19 cellular contexts compared by ENCODE assay signal in the genomic region with DNA sequence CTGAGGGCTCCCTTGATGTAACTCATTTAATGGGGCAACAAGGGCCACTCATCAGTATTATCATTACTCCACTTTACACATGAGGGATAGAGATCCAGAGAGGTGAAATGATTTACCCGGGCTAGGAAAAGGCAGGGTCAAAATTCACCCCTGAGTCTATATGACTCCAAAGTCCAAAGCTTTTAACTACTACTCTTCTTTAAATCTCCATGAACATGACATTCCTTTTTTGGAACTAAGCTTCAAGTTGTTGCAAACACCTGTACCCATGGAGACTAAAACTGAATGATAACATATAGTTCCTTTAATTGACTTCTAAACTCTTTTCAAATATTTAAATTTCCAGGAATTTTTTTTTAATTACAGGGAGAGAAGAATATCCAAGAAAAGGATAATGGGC.
"Had no signal": no experiment of that assay in that cellular context is flagged by ENCODE, and none has a peak within 500 bp of the region (broad histone marks: within the 10 kb centered on the region; RNA-seq: fewer than 3 reads in every experiment).

No MANE protein-coding gene starts in this region.

- H3K27ac ChIP-seq: colonic mucosa, epithelial cell of prostate, gastrocnemius medialis, neural progenitor cell, prostate gland, spleen, upper lobe of left lung had no signal

- H3K27me3 ChIP-seq: colonic mucosa, gastrocnemius medialis, neural progenitor cell, right atrium auricular region, sigmoid colon, spleen, tibial nerve, upper lobe of left lung had no signal

- H3K9ac ChIP-seq: neural progenitor cell had no signal

- H3K4me2 ChIP-seq: neural progenitor cell had no signal

- H2AFZ ChIP-seq: neural progenitor cell had no signal

- H3K9me3 ChIP-seq: colonic mucosa, gastrocnemius medialis, prostate gland, right atrium auricular region, sigmoid colon, spleen, tibial nerve, upper lobe of left lung had no signal

- H3K4me1 ChIP-seq: gastrocnemius medialis, prostate gland, right atrium auricular region, sigmoid colon, spleen, upper lobe of left lung had no signal

- DNase-seq: colonic mucosa; effector CD8-positive, alpha-beta T cell; endodermal cell; foreskin fibroblast; left cardiac atrium; left ventricle myocardium superior; naive thymus-derived CD4-positive, alpha-beta T cell; sigmoid colon; spleen; stimulated activated CD4-positive, alpha-beta T cell treated with anti-CD3 and anti-CD28 coated beads, Interleukin-4, amount 100 ng/mL, for 4 hours; upper lobe of left lung had no signal

- H3K36me3 ChIP-seq: colonic mucosa, gastrocnemius medialis, neural progenitor cell, prostate gland, right atrium auricular region, sigmoid colon, spleen, tibial nerve, upper lobe of left lung had no signal

- FAIRE-seq: urothelium cell line had no signal

- H3K4me3 ChIP-seq: colonic mucosa, gastrocnemius medialis, lung, neural progenitor cell, prostate gland, right atrium auricular region, sigmoid colon, spleen, tibial nerve, upper lobe of left lung had no signal
